ENCODE assay signal across 8 cellular contexts in the genomic region with DNA sequence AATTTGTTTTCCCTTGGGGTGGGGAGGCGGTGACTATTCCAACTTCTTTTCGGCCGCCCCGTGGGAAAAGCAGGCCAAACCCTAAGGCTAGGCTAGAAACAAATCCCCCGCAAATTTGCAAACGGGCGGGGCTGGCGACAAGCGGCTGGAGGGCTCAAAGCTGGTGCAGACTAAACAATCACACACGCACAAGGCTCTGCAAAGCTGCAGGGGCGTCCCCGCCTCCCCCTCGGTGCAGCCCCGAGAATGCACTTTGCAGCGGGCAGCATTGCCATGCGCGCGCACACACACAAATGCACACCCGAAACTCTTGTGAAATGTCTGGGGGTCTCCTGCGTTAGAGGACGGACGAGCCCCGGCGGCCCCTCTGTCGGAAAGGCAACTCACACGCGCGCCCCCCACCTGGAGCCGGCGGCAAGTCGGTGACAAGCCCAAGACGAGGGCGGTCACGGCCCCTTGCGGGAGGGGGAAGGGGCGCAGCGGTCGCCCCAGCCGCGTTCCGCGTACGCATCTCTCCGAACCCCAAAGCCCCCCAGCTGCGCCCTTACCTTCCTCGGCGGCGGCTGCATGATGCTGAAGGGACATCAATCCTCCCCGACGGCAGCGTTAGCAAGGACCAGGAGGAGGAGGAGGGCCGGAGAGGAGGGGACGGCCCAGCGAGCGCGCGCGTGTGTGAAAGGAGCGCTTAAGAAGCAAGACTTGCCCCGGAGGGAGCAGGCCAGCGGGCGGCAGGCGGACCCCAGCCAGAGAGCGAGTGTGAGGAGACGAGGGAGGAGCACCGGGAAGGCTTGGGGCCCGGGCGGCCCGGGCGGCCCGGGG. TPM values are rescaled to one million over a fixed set of nuclear protein-coding genes. Genes with fewer than 3 reads are reported as not detected.
DNase-seq lines count a peak whose midpoint lies in the region; ATAC-seq and TF ChIP-seq lines count a peak whose summit lies in the region.

No MANE protein-coding gene starts in this region.

- intact Hi-C loops in activated naive CD4-positive, alpha-beta T cell treated with anti-CD3 and anti-CD28 coated beads for 36 hours (cut with micrococcal nuclease): loop anchor here (1.0 to 10.0 kb wide), 8 partner anchors 37 to 1061 kb away; a partner anchor contains a TSS
- intact Hi-C loops in tibial artery (cut with DNase I; ENCODE audit: low total_unique reads): no loop called here

- H3K27me3 ChIP-seq in tibial artery: no peaks in the 10 kb centered on the region

- peak overlapping the region; percentile 79 to 83 for H3K4me3 ChIP-seq in tibial artery

- no peak for TF ChIP-seq CTCF in tibial artery (IDR thresholded peaks at IDR 0.05)

- H3K36me3 Mint-ChIP-seq in activated naive CD4-positive, alpha-beta T cell treated with anti-CD3 and anti-CD28 coated beads for 36 hours (ENCODE audit: low read depth): peaks cover 13% of the 10 kb centered on the region

- CTCF ChIA-PET in activated naive CD4-positive, alpha-beta T cell treated with anti-CD3 and anti-CD28 coated beads for 36 hours (lab: Charles Lee): interaction anchor here (0.6 to 4.0 kb wide), 4 partner anchors 18 to 310 kb away, joined by 3 to 25 read pairs (median 4); no protein-coding TSS in a partner anchor

- H3K4me1 ChIP-seq in tibial artery: peaks cover 0 to 65% (median 33%) of the 10 kb centered on the region in 4 donors

- peak; percentile 16 for ATAC-seq in GM18870 (IDR thresholded peaks at IDR 0.05; ENCODE audit: unreplicated experiment)
- peak; percentile 5 for ATAC-seq in HG03378 (IDR thresholded peaks at IDR 0.05; ENCODE audit: unreplicated experiment)

- no peaks in the 10 kb centered on the region for H3K9me3 ChIP-seq in tibial artery

- peak overlapping the region; percentile 94 for H3K27ac ChIP-seq in tibial artery

- H3K36me3 ChIP-seq in tibial artery: peaks cover 0 to 2% (median 0%) of the 10 kb centered on the region in 3 donors

- no peaks in the 10 kb centered on the region for H3K27me3 Mint-ChIP-seq in activated naive CD4-positive, alpha-beta T cell treated with anti-CD3 and anti-CD28 coated beads for 36 hours (ENCODE audit: low read depth)

- H3K27ac Mint-ChIP-seq in activated naive CD4-positive, alpha-beta T cell treated with anti-CD3 and anti-CD28 coated beads for 36 hours: peak overlapping the region; percentile 92

- H3K4me3 Mint-ChIP-seq in activated naive CD4-positive, alpha-beta T cell treated with anti-CD3 and anti-CD28 coated beads for 36 hours: peak overlapping the region; percentile 96

- peaks cover 39% of the 10 kb centered on the region for H3K4me1 Mint-ChIP-seq in activated naive CD4-positive, alpha-beta T cell treated with anti-CD3 and anti-CD28 coated beads for 36 hours (ENCODE audit: low read depth)

- DNase-seq in Ammon's horn (ENCODE audit: low spot score): peak; percentile 69
- DNase-seq in activated naive CD4-positive, alpha-beta T cell treated with anti-CD3 and anti-CD28 coated beads for 36 hours: peak; percentile 76
- peak; percentile 81 for DNase-seq in germinal center (ENCODE audit: low spot score)
- DNase-seq in occipital lobe (lab: John Stamatoyannopoulos, UW): peak; percentile 58
- DNase-seq in tibial artery: peak; percentile 79 to 87

- H3K9me3 Mint-ChIP-seq in activated naive CD4-positive, alpha-beta T cell treated with anti-CD3 and anti-CD28 coated beads for 36 hours: no peaks in the 10 kb centered on the region

TF ChIP-seq in PFSK-1, 5 proteins besides CTCF, POLR2A, EP300 and RAD21:
- TF ChIP-seq SIN3A (IDR thresholded peaks at IDR 0.05; ENCODE audit: borderline replicate concordance, insufficient read depth, low read length) (peak; percentile 50; the same call in 1 of the 2 replicates), TAF1 (IDR thresholded peaks at IDR 0.05; ENCODE audit: borderline replicate concordance, insufficient read depth, low read length) (no peak), FOXP2 (optimal IDR thresholded peaks at IDR 0.05; ENCODE audit: borderline replicate concordance, extremely low read depth, extremely low read length, insufficient read depth) (no peak)
- TF ChIP-seq, protein P1, sequence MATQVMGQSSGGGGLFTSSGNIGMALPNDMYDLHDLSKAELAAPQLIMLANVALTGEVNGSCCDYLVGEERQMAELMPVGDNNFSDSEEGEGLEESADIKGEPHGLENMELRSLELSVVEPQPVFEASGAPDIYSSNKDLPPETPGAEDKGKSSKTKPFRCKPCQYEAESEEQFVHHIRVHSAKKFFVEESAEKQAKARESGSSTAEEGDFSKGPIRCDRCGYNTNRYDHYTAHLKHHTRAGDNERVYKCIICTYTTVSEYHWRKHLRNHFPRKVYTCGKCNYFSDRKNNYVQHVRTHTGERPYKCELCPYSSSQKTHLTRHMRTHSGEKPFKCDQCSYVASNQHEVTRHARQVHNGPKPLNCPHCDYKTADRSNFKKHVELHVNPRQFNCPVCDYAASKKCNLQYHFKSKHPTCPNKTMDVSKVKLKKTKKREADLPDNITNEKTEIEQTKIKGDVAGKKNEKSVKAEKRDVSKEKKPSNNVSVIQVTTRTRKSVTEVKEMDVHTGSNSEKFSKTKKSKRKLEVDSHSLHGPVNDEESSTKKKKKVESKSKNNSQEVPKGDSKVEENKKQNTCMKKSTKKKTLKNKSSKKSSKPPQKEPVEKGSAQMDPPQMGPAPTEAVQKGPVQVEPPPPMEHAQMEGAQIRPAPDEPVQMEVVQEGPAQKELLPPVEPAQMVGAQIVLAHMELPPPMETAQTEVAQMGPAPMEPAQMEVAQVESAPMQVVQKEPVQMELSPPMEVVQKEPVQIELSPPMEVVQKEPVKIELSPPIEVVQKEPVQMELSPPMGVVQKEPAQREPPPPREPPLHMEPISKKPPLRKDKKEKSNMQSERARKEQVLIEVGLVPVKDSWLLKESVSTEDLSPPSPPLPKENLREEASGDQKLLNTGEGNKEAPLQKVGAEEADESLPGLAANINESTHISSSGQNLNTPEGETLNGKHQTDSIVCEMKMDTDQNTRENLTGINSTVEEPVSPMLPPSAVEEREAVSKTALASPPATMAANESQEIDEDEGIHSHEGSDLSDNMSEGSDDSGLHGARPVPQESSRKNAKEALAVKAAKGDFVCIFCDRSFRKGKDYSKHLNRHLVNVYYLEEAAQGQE (IDR thresholded peaks at IDR 0.05; ENCODE audit: insufficient read depth in 1 of 2, low read depth in 2 of 2, low read length in 2 of 2): no peak

RNA-seq across cellular contexts. Expression of a gene that starts 0.6 kb away (rescaled TPM):
- 5.1 TPM for polyA plus RNA-seq in PFSK-1 (2012; ENCODE audit: insufficient read length, low read depth)
- total RNA-seq in activated naive CD4-positive, alpha-beta T cell treated with anti-CD3 and anti-CD28 coated beads for 36 hours: 10 to 100 TPM; 31.1 to 36.8 TPM
- total RNA-seq in occipital lobe: 46.6 TPM

Comparison
In these comparisons a context has a peak if more than half of its experiments do, and no peak if none do; other contexts are left out.
1. Peak in every context shown above with its lines: DNase-seq, ATAC-seq, H3K4me3 ChIP-seq and H3K27ac ChIP-seq.